In the genomic region with DNA sequence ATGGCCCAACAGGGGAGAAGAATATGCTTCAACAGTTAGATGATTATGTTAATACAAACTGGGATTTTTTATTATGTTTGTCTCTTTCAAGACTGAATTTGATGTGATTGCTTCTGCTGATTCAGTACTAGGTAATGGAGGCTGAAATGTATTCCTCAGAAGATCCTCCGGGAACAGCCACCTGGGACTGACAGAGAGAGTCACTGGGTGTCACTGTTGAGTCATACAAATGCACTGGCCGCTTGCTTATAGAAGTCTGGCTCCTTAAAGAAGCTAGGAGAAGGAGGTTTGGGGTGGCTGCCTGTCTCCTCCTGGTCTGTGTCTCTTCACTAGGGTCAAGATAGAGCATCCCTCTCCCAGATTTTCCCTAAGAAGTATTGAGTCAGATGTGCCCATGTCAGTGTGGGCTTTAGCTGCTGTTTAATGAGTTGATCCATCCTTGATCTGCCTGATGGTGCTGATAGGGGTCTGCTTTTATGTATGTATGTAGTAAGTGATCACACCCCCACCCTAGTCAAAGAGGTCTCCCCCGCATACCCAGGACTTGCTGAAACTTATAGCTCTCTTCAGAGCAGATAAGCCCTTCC, we compare ENCODE assay signal across 8 cellular contexts.
A peak's percentile ranks its signal among the peaks of the same experiment; 100 is the strongest.
DNase-seq lines count a peak whose midpoint lies in the region; ATAC-seq and TF ChIP-seq lines count a peak whose summit lies in the region.

No MANE protein-coding gene starts in this region.

- no peaks in the 10 kb centered on the region for H3K4me1 Mint-ChIP-seq in effector memory CD8-positive, alpha-beta T cell (ENCODE audit: low read depth in 2 of 2)

- H3K27me3 Mint-ChIP-seq in effector memory CD8-positive, alpha-beta T cell: no peaks in the 10 kb centered on the region

- no peak overlapping the region for H3K4me2 ChIP-seq in smooth muscle cell

- no peak overlapping the region for H2AFZ ChIP-seq in smooth muscle cell (ENCODE audit: low read depth)

- no peaks in the 10 kb centered on the region for H3K9me3 ChIP-seq in smooth muscle cell (replicated peaks; ENCODE audit: low read depth)

- TF ChIP-seq CTCF in AG10803 (conservative IDR thresholded peaks at IDR 0.05; ENCODE audit: low read length): peak; percentile 70
- TF ChIP-seq CTCF in RWPE1 (conservative IDR thresholded peaks at IDR 0.05; ENCODE audit: low read depth): peak; percentile 52
- TF ChIP-seq CTCF in smooth muscle cell (IDR thresholded peaks at IDR 0.05; ENCODE audit: borderline replicate concordance, insufficient read depth, poor library complexity, severe bottlenecking): peak; percentile 44

- no peak overlapping the region for H3K9ac ChIP-seq in smooth muscle cell (ENCODE audit: low read depth)

- H3K27ac Mint-ChIP-seq in effector memory CD8-positive, alpha-beta T cell: no peak overlapping the region

- WGBS in smooth muscle cell (ENCODE audit: low lambda C conversion rate): 21% methylated on average over 3 of the region's 3 CpGs

- H3K79me2 ChIP-seq in smooth muscle cell (ENCODE audit: low read depth): no peaks in the 10 kb centered on the region

- peaks cover 3% of the 10 kb centered on the region for H3K36me3 Mint-ChIP-seq in effector memory CD8-positive, alpha-beta T cell (ENCODE audit: insufficient read depth)

- H3K4me3 Mint-ChIP-seq in effector memory CD8-positive, alpha-beta T cell: no peak overlapping the region

- H3K4me3 ChIP-seq in AG10803 (ENCODE audit: low read length) (no peak overlapping the region), smooth muscle cell (no peak overlapping the region)

- no peak for TF ChIP-seq POLR2A in erythroblast (IDR thresholded peaks at IDR 0.05; ENCODE audit: low read length)

- POLR2A ChIA-PET in RWPE1 (lab: Yijun Ruan, JAX; ENCODE audit: low non-redundant PET): no interaction called here

- no peaks in the 10 kb centered on the region for H3K36me3 ChIP-seq in smooth muscle cell (ENCODE audit: low read depth)

- peaks cover 5% of the 10 kb centered on the region for H3K27me3 ChIP-seq in smooth muscle cell (ENCODE audit: low read depth)

- no peak for ATAC-seq in effector memory CD8-positive, alpha-beta T cell (replicated peaks)

- peaks cover 13% of the 10 kb centered on the region for H3K4me1 ChIP-seq in smooth muscle cell (ENCODE audit: low read depth)

- H4K20me1 ChIP-seq in smooth muscle cell (ENCODE audit: low read depth): no peaks in the 10 kb centered on the region

- CTCF ChIA-PET in RWPE1 (lab: Yijun Ruan, JAX): interaction anchor here (0.5 to 0.7 kb wide), 6 partner anchors 12 to 1505 kb away, joined by 3 to 6 read pairs (median 4); no protein-coding TSS in a partner anchor

- H3K27ac ChIP-seq in RWPE1: no peak overlapping the region
- no peak overlapping the region for H3K27ac ChIP-seq in smooth muscle cell (ENCODE audit: low read depth)

- peak; percentile 69 for DNase-seq in AG10803 (ENCODE audit: low read depth)
- DNase-seq in HS-5 (ENCODE audit: low read depth): peak; percentile 41
- peak; percentile 45 for DNase-seq in RWPE1 (ENCODE audit: low spot score)
- DNase-seq in globus pallidus (ENCODE audit: low spot score): peak; percentile 49
- DNase-seq in smooth muscle cell (lab: John Stamatoyannopoulos, UW; ENCODE audit: unreplicated experiment): no peak
- no peak for DNase-seq in erythroblast (lab: John Stamatoyannopoulos, UW)
- DNase-seq in effector memory CD8-positive, alpha-beta T cell: no peak
- DNase-seq in OCI-M2 (lab: John Stamatoyannopoulos, UW; ENCODE audit: unreplicated experiment): no peak

- H3F3A ChIP-seq in smooth muscle cell (ENCODE audit: low read depth): no peaks in the 10 kb centered on the region

- peaks cover 15 to 18% of the 10 kb centered on the region in 2 donors for H3K9me3 Mint-ChIP-seq in effector memory CD8-positive, alpha-beta T cell

Comparison
In these comparisons a context has a peak if more than half of its experiments do, and no peak if none do; other contexts are left out.
1. DNase-seq: peak in AG10803 (single experiment), HS-5 (single experiment), RWPE1 (single experiment) and globus pallidus (single experiment); none in smooth muscle cell (single experiment), erythroblast (0 of 2), effector memory CD8-positive, alpha-beta T cell (0 of 3) and OCI-M2 (single experiment).
2. Peak in every context shown above with its lines, with median percentiles within 50 percentile points of each other: CTCF ChIP-seq.